In genomic region chr20:8144282-8145245, GRCh38 we compare ENCODE assay signal across 12 cellular contexts. TPM values are rescaled to one million over a fixed set of nuclear protein-coding genes. Genes with fewer than 3 reads are reported as not detected.
DNase-seq lines count a peak whose midpoint lies in the region; ATAC-seq, FAIRE-seq and TF ChIP-seq lines count a peak whose summit lies in the region.
"Had no signal": no experiment of that assay in that cellular context is flagged by ENCODE, and none has a peak within 500 bp of the region (broad histone marks: within the 10 kb centered on the region; RNA-seq: fewer than 3 reads in every experiment).

No MANE protein-coding gene starts in this region.

- H3K23me2 ChIP-seq in H1 (ENCODE audit: low read depth, low read length), result no peaks in the 10 kb centered on the region; the same call in 1 of the 2 replicates

- H2BK120ac ChIP-seq in H1 (replicated peaks; ENCODE audit: low read depth, low read length), result no peak overlapping the region

- H3K14ac ChIP-seq in H1 (ENCODE audit: insufficient read length), result no peak overlapping the region

- peaks cover 0 to 7% (median 0%) of the 10 kb centered on the region in 4 experiments; a peak in 2 of 7 replicates for H3K4me1 ChIP-seq in H1 (replicated peaks in 1 of 4; ENCODE audit: control insufficient read depth in 3 of 4, insufficient read depth in 4 of 4, low read length in 3 of 4)
- H3K4me1 ChIP-seq: A549 had no signal

- H2AK5ac ChIP-seq in H1 (ENCODE audit: low read depth, low read length), result peak overlapping the region; percentile 20; the same call in 1 of the 2 replicates

- 84% methylated on average over 13 of the region's 13 CpGs; no CpG with 5 or more reads in 1 of the 2 experiments for WGBS in H1 (ENCODE audit: extremely low coverage in 1 of 2, insufficient coverage in 1 of 2, insufficient read length in 1 of 2, insufficient replicate concordance in 2 of 2, low coverage in 1 of 2, low lambda C conversion rate in 2 of 2, missing lambda C conversion rate in 1 of 2), 2 experiments

- DNase-seq in SKM-1 treated with dmso at 0.1 percent for 144 hours (lab: John Stamatoyannopoulos, UW; ENCODE audit: unreplicated experiment), result peak; percentile 4
- DNase-seq in SKM-1 (lab: John Stamatoyannopoulos, UW; ENCODE audit: unreplicated experiment), result no peak
- peak; percentile 63 for DNase-seq in NCI-H226
- no peak for DNase-seq in H1 (ENCODE audit: low read depth in 1 of 2, low spot score in 2 of 2)
- peak; percentile 67 for DNase-seq in renal cortical epithelial cell (ENCODE audit: low read depth)
- DNase-seq in stimulated activated CD4-positive, alpha-beta T cell treated with anti-CD3 and anti-CD28 coated beads, Interleukin-15, amount 100 ng/mL, for 24 hours, result no peak
- DNase-seq in hypothalamus (lab: John Stamatoyannopoulos, UW), result no peak
- DNase-seq: NCI-H187 treated with DMSO at 0.1 percent for 48 hours, stomach had no signal

- H3K4ac ChIP-seq in H1 (replicated peaks; ENCODE audit: insufficient read length, low read depth, low read length), result no peak overlapping the region

- H4K8ac ChIP-seq in H1 (ENCODE audit: extremely low read depth, insufficient read depth, low read length), result no peak overlapping the region

- TF ChIP-seq CTCF in H1 (IDR thresholded peaks at IDR 0.05; ENCODE audit: control extremely low read depth in 1 of 3, insufficient read depth in 1 of 3, low read depth in 1 of 3, low read length in 3 of 3), result no peak

- CTCF ChIA-PET in H1 (lab: Charles Lee; ENCODE audit: partially characterized antibody), result interaction anchor here (0.6 to 0.9 kb wide), 2 partner anchors 158 to 189 kb away, joined by 3 read pairs; no protein-coding TSS in a partner anchor

- no peak overlapping the region for H2BK12ac ChIP-seq in H1 (ENCODE audit: low read depth, low read length)

- H3K56ac ChIP-seq in H1 (replicated peaks; ENCODE audit: insufficient read length, low read depth, low read length), result no peak overlapping the region

- no peak overlapping the region for H3K9ac ChIP-seq in H1 (replicated peaks in 1 of 4; ENCODE audit: extremely low read depth in 1 of 4, low read depth in 3 of 4, low read length in 3 of 4)

- no peaks in the 10 kb centered on the region for H3K36me3 ChIP-seq in H1 (ENCODE audit: control insufficient read depth in 2 of 4, insufficient read depth in 4 of 4, low read length in 3 of 4)
- H3K36me3 ChIP-seq: adrenal gland, stomach had no signal

- H2AFZ ChIP-seq in H1 (ENCODE audit: low read length), result no peak overlapping the region

- no peak overlapping the region for H3K18ac ChIP-seq in H1 (ENCODE audit: extremely low read depth, low read length)

- H4K20me1 ChIP-seq in H1 (replicated peaks in 1 of 2; ENCODE audit: control insufficient read depth in 1 of 2, insufficient read depth in 2 of 2, low read length in 2 of 2), result no peaks in the 10 kb centered on the region

- TF ChIP-seq POLR2A in H1 (IDR thresholded peaks at IDR 0.05; ENCODE audit: control extremely low read depth in 1 of 2, low read depth in 2 of 2, low read length in 2 of 2), result no peak

- no peak for ATAC-seq in HG03159 (IDR thresholded peaks at IDR 0.05; ENCODE audit: unreplicated experiment)
- ATAC-seq: A549 had no signal

- H4K91ac ChIP-seq in H1 (replicated peaks; ENCODE audit: insufficient read length, low read length), result no peak overlapping the region

- no peak overlapping the region for H3K27ac ChIP-seq in H1 (ENCODE audit: low read depth, low read length)
- H3K27ac ChIP-seq: A549, adrenal gland had no signal

- TF ChIP-seq EP300 in H1 (IDR thresholded peaks at IDR 0.05; ENCODE audit: borderline replicate concordance in 1 of 2, low read depth in 2 of 2, low read length in 2 of 2), result no peak

- H2BK5ac ChIP-seq in H1 (ENCODE audit: low read depth, low read length), result 0 out of 2 replicates have a peak overlapping the region, but pooled peaks have one; percentile 10

- no peak for FAIRE-seq in H1 (lab: Jason Lieb, UNC)
- FAIRE-seq: A549 had no signal

- no peaks in the 10 kb centered on the region for H3K9me3 ChIP-seq in H1 (ENCODE audit: insufficient read depth in 2 of 2, low read depth in 1 of 2, low read length in 1 of 2)
- H3K9me3 ChIP-seq: A549, adrenal gland, stomach had no signal

- H3K79me1 ChIP-seq in H1 (ENCODE audit: low read depth, low read length), result peaks cover 2% of the 10 kb centered on the region; the same call in 1 of the 2 replicates

- no peak overlapping the region for H2BK20ac ChIP-seq in H1 (ENCODE audit: low read length)

- no peak overlapping the region for H3K4me2 ChIP-seq in H1 (ENCODE audit: insufficient read depth in 1 of 2, low read depth in 2 of 2, low read length in 2 of 2)
- H3K4me2 ChIP-seq: A549 had no signal

- H3K27me3 ChIP-seq in H1 (replicated peaks in 1 of 4; ENCODE audit: control insufficient read depth in 3 of 4, extremely low read depth in 1 of 4, insufficient read depth in 3 of 4, low read length in 3 of 4), result no peaks in the 10 kb centered on the region
- H3K27me3 ChIP-seq: adrenal gland, stomach had no signal

- no peak for TF ChIP-seq RAD21 in H1 (IDR thresholded peaks at IDR 0.05 in 1 of 2, conservative IDR thresholded peaks at IDR 0.05 in 1 of 2; ENCODE audit: low read depth in 2 of 2, low read length in 2 of 2)

- H2BK15ac ChIP-seq in H1 (ENCODE audit: low read length), result no peak overlapping the region

- H3K4me3 ChIP-seq in H1 (ENCODE audit: extremely low read depth in 1 of 4, insufficient read depth in 2 of 4, low read depth in 3 of 4, low read length in 4 of 4), result no peak overlapping the region
- H3K4me3 ChIP-seq: A549, adrenal gland, stomach had no signal

- H3K79me2 ChIP-seq in H1 (ENCODE audit: control insufficient read depth in 1 of 2, insufficient read depth in 2 of 2, low read length in 2 of 2), result no peaks in the 10 kb centered on the region

- POLR2A ChIA-PET in H1 (lab: Charles Lee; ENCODE audit: partially characterized antibody), result no interaction called here

- no peak overlapping the region for H3K23ac ChIP-seq in H1 (ENCODE audit: insufficient read length)

- no peak overlapping the region for H4K5ac ChIP-seq in H1 (ENCODE audit: insufficient read length, low read depth, low read length)

TF ChIP-seq in H1, 55 proteins besides CTCF, POLR2A, EP300 and RAD21 (continues in another document):
- TF ChIP-seq MAX (IDR thresholded peaks at IDR 0.05) (no peak), CHD2 (IDR thresholded peaks at IDR 0.05; ENCODE audit: low read length) (no peak)

RNA-seq across cellular contexts. Expression of gene PLCB1, which starts 12.5 kb away (rescaled TPM):
- 8.6 and 9.1 TPM in 2 replicates for total RNA-seq in H1 (2021; fragmentation: NEBNext Ultra II Directional; extraction: Animal tissue kit (Norgen Biotek cat#: 25700))
- 2.6 and 2.7 TPM in 2 replicates for polyA plus RNA-seq in H1 (2011; rRNA removed)
- polyA plus RNA-seq in H1 (2011; cell fraction: cytosol; rRNA removed), result 3.9 TPM
- polyA plus RNA-seq in H1 (2011; cell fraction: nucleus; rRNA removed), result 5.8 TPM
- 3.1 to 6.5 TPM (median 4.0 TPM) in 4 replicates for polyA plus RNA-seq in H1 (2012, experiment 1 of 2)
- 0.22 TPM for polyA plus RNA-seq in H1 (2012, experiment 2 of 2)
- polyA plus RNA-seq in H1 (2013, experiment 1 of 2), result 13.0 TPM
- polyA plus RNA-seq in H1 (2013, experiment 2 of 2), result 9.7 TPM
- 13.2 and 13.7 TPM in 2 replicates for polyA minus RNA-seq in H1 (2011; rRNA and poly(A)+ RNA removed)
- 5.4 TPM for polyA minus RNA-seq in H1 (2011; cell fraction: cytosol; rRNA and poly(A)+ RNA removed)
- polyA minus RNA-seq in H1 (2011; cell fraction: nucleus; rRNA and poly(A)+ RNA removed), result 55.0 TPM
- 0.17 and 2.0 TPM in 2 replicates for total RNA-seq in renal cortical epithelial cell

Comparison
In these comparisons a context has a peak if more than half of its experiments do, and no peak if none do; other contexts are left out.
1. DNase-seq: peak in SKM-1 treated with dmso at 0.1 percent for 144 hours (single experiment), NCI-H226 (single experiment) and renal cortical epithelial cell (single experiment); none in SKM-1 (single experiment), H1 (0 of 2), stimulated activated CD4-positive, alpha-beta T cell treated with anti-CD3 and anti-CD28 coated beads, Interleukin-15, amount 100 ng/mL, for 24 hours (single experiment) and hypothalamus (0 of 51).